24 cellular contexts compared by ENCODE assay signal in genomic region chr16:62741692-62742091, GRCh38.
"Had no signal": no experiment of that assay in that cellular context is flagged by ENCODE, and none has a peak within 500 bp of the region (broad histone marks: within the 10 kb centered on the region; RNA-seq: fewer than 3 reads in every experiment).

No MANE protein-coding gene starts in this region.

- H3K4me3 ChIP-seq: adrenal gland, body of pancreas, breast epithelium, SJCRH30, SK-N-MC had no signal

- H3K9me3 ChIP-seq: adrenal gland, body of pancreas, breast epithelium, SJCRH30 had no signal

- H3K27ac ChIP-seq: adrenal gland, body of pancreas, breast epithelium, SJCRH30, SK-N-MC had no signal

- H3K4me1 ChIP-seq: adrenal gland, body of pancreas, breast epithelium, SJCRH30 had no signal

- H3K36me3 ChIP-seq: adrenal gland, breast epithelium, SJCRH30 had no signal

- H3K27me3 ChIP-seq: adrenal gland, body of pancreas, breast epithelium, SJCRH30 had no signal

- FAIRE-seq: astrocyte, TTC549 had no signal

- DNase-seq: activated CD4-positive, alpha-beta T cell treated with anti-CD3 and anti-CD28 coated beads, Interleukin-2, amount 10 ng/mL, durations not matched to agents 24 days and 14 days; activated CD4-positive, alpha-beta T cell treated with anti-CD3 and anti-CD28 coated beads, Interleukin-2, amount 50 U/mL, for 4 hours; activated CD8-positive, alpha-beta T cell treated with anti-CD3 and anti-CD28 coated beads for 36 hours; activated gamma-delta T cell treated with Interleukin-2 at 50 U/mL for 16 hours; activated naive CD4-positive, alpha-beta T cell treated with anti-CD3 and anti-CD28 coated beads for 36 hours; activated T-cell treated with anti-CD3 and anti-CD28 coated beads, Interleukin-2, amount 50 U/mL, for 24 hours; adrenal gland; body of pancreas; NCI-H1105; NCI-H1417 treated with DMSO at 0.1 percent for 48 hours; NCI-H1930; NCI-H2081 treated with DMSO at 0.1 percent for 48 hours; NCI-H2171; NCI-H510A; NCI-H526; NCI-H748 treated with DMSO at 0.1 percent for 48 hours; OCI-M1; SHP77; SJCRH30 had no signal

- ATAC-seq: activated CD8-positive, alpha-beta T cell treated with anti-CD3 and anti-CD28 coated beads for 36 hours; activated naive CD4-positive, alpha-beta T cell treated with anti-CD3 and anti-CD28 coated beads, Interleukin-2, amount 50 U/mL, for 72 hours; body of pancreas had no signal
